ENCODE assay signal across 12 cellular contexts in genomic region chr12:29041621-29042020, GRCh38.
DNase-seq lines count a peak whose midpoint lies in the region; ATAC-seq, FAIRE-seq and TF ChIP-seq lines count a peak whose summit lies in the region.
"Had no signal": no experiment of that assay in that cellular context is flagged by ENCODE, and none has a peak within 500 bp of the region (broad histone marks: within the 10 kb centered on the region; RNA-seq: fewer than 3 reads in every experiment).

No MANE protein-coding gene starts in this region.

- CTCF ChIA-PET in AG04450 (lab: Charles Lee): no interaction called here
- CTCF ChIA-PET in OCI-LY7 (lab: Charles Lee; ENCODE audit: unreplicated experiment): no interaction called here

- peak overlapping the region; percentile 40 for H3K27ac ChIP-seq in AG04450 (ENCODE audit: low read depth, low read length)
- peak overlapping the region; percentile 90 for H3K27ac ChIP-seq in astrocyte (ENCODE audit: low read depth, low read length)
- H3K27ac ChIP-seq in OCI-LY7 (ENCODE audit: low read depth, low read length, poor library complexity, severe bottlenecking): no peak overlapping the region
- H3K27ac ChIP-seq: HL-60 had no signal

- H3K9ac ChIP-seq in astrocyte (ENCODE audit: low read length): peak overlapping the region; percentile 67

- peak overlapping the region; percentile 37 for H2AFZ ChIP-seq in astrocyte (ENCODE audit: low read depth, low read length)
- no peak overlapping the region for H2AFZ ChIP-seq in OCI-LY7 (ENCODE audit: low read length)

- TF ChIP-seq POLR2A in lower leg skin (IDR thresholded peaks at IDR 0.05): no peak

- FAIRE-seq in astrocyte (lab: Jason Lieb, UNC): peak; percentile 93

- DNase-seq in AG04450 (ENCODE audit: low read depth, low spot score): peak; percentile 20
- peak; percentile 71 for DNase-seq in HT1080 (ENCODE audit: low read depth)
- DNase-seq in astrocyte (ENCODE audit: low read depth): peak; percentile 86
- DNase-seq in kidney tubule cell (ENCODE audit: low spot score): peak; percentile 88
- no peak for DNase-seq in OCI-LY7 (ENCODE audit: low spot score)
- DNase-seq in activated CD4-positive, alpha-beta T cell treated with anti-CD3 and anti-CD28 coated beads, Interleukin-2, amount 50 U/mL, for 1 hour: no peak
- DNase-seq in lower leg skin (ENCODE audit: low spot score in 2 of 2): no peak
- DNase-seq: NCI-H446 treated with DMSO at 0.1 percent for 48 hours, T-cell had no signal

- H3K4me1 ChIP-seq in astrocyte (ENCODE audit: insufficient read depth, low read length): peaks cover 11% of the 10 kb centered on the region
- H3K4me1 ChIP-seq in OCI-LY7 (ENCODE audit: insufficient read depth, low read length, poor library complexity, severe bottlenecking): no peaks in the 10 kb centered on the region

- no peaks in the 10 kb centered on the region for H3K27me3 Mint-ChIP-seq in astrocyte (ENCODE audit: low read depth, unreplicated experiment)

- H3K27me3 ChIP-seq in AG04450 (ENCODE audit: control insufficient read depth, insufficient read depth, low read length) (no peaks in the 10 kb centered on the region), astrocyte (ENCODE audit: insufficient read depth, low read length) (no peaks in the 10 kb centered on the region)

- H3K4me1 Mint-ChIP-seq in astrocyte (ENCODE audit: low read depth, unreplicated experiment): peaks cover 17% of the 10 kb centered on the region
- H3K4me1 Mint-ChIP-seq: CD14-positive monocyte, T-cell had no signal

- intact Hi-C loops in OCI-LY7 (cut with micrococcal nuclease; ENCODE audit: unreplicated experiment): no loop called here
- intact Hi-C loops in lower leg skin (cut with DNase I; ENCODE audit: low total_unique reads): no loop called here

- no TSS peak for BruUV-seq in OCI-LY7 (replicated peaks; lab: Mats Ljungman, UMichigan)

- peak overlapping the region; percentile 81 for H3K4me2 ChIP-seq in astrocyte (ENCODE audit: low read length)
- no peak overlapping the region for H3K4me2 ChIP-seq in OCI-LY7 (ENCODE audit: low read length)

- no peaks in the 10 kb centered on the region for H4K20me1 ChIP-seq in astrocyte (ENCODE audit: insufficient read depth, low read length)
- no peaks in the 10 kb centered on the region for H4K20me1 ChIP-seq in OCI-LY7 (ENCODE audit: insufficient read depth, low read length)

- peak overlapping the region; percentile 11 for H3K4me3 Mint-ChIP-seq in astrocyte (ENCODE audit: unreplicated experiment)
- H3K4me3 Mint-ChIP-seq: CD14-positive monocyte, T-cell had no signal

- no peaks in the 10 kb centered on the region for H3K9me2 ChIP-seq in OCI-LY7 (ENCODE audit: insufficient read depth, low read length)

- H3K36me3 ChIP-seq in astrocyte (ENCODE audit: insufficient read depth, low read length): no peaks in the 10 kb centered on the region
- no peaks in the 10 kb centered on the region for H3K36me3 ChIP-seq in OCI-LY7 (ENCODE audit: insufficient read depth, low read length)

- H3K36me3 Mint-ChIP-seq in astrocyte (ENCODE audit: low read depth, unreplicated experiment): no peaks in the 10 kb centered on the region
- H3K36me3 Mint-ChIP-seq: CD14-positive monocyte, T-cell had no signal

- no peaks in the 10 kb centered on the region for H3K9me3 Mint-ChIP-seq in astrocyte (ENCODE audit: unreplicated experiment)
- H3K9me3 Mint-ChIP-seq: CD14-positive monocyte, T-cell had no signal

- WGBS in lower leg skin, 2 donors: 45 to 49% methylated on average over 4 of the region's 4 CpGs

- ATAC-seq in GM19351 (IDR thresholded peaks at IDR 0.05; ENCODE audit: unreplicated experiment): no peak
- ATAC-seq: T-cell had no signal

- peak overlapping the region; percentile 95 for H3K27ac Mint-ChIP-seq in astrocyte (ENCODE audit: unreplicated experiment)
- H3K27ac Mint-ChIP-seq: CD14-positive monocyte, T-cell had no signal

- H3K4me3 ChIP-seq in AG04450 (ENCODE audit: low read depth, low read length) (no peak overlapping the region), astrocyte (ENCODE audit: insufficient read depth, low read depth, low read length) (peak overlapping the region; percentile 28), OCI-LY7 (ENCODE audit: low read depth, low read length, poor library complexity, severe bottlenecking) (no peak overlapping the region), lower leg skin (ENCODE audit: low read depth, poor library complexity, severe bottlenecking) (no peak overlapping the region)

- no peaks in the 10 kb centered on the region for H3K79me2 ChIP-seq in astrocyte (ENCODE audit: insufficient read depth, low read length)
- no peaks in the 10 kb centered on the region for H3K79me2 ChIP-seq in OCI-LY7 (ENCODE audit: insufficient read depth, low read depth, low read length)

- no peak for TF ChIP-seq CTCF in AG04450 (IDR thresholded peaks at IDR 0.05; ENCODE audit: low read depth, low read length)
- no peak for TF ChIP-seq CTCF in astrocyte (IDR thresholded peaks at IDR 0.05; ENCODE audit: insufficient read depth, low read depth, low read length)
- TF ChIP-seq CTCF in OCI-LY7 (conservative IDR thresholded peaks at IDR 0.05; ENCODE audit: low read length): no peak
- no peak for TF ChIP-seq CTCF in lower leg skin (IDR thresholded peaks at IDR 0.05)

- POLR2A ChIA-PET in AG04450 (lab: Yijun Ruan, JAX): no interaction called here
- POLR2A ChIA-PET in OCI-LY7 (lab: Charles Lee): no interaction called here

- H3K9me3 ChIP-seq in AG04450 (ENCODE audit: control insufficient read depth, insufficient read depth, low read length) (no peaks in the 10 kb centered on the region), astrocyte (ENCODE audit: insufficient read depth, low read depth, low read length) (no peaks in the 10 kb centered on the region), OCI-LY7 (ENCODE audit: low read length) (no peaks in the 10 kb centered on the region)

Comparison
In these comparisons a context has a peak if more than half of its experiments do, and no peak if none do; other contexts are left out.
1. DNase-seq: peak in AG04450 (single experiment), HT1080 (single experiment), astrocyte (single experiment) and kidney tubule cell (single experiment); none in OCI-LY7 (single experiment), activated CD4-positive, alpha-beta T cell treated with anti-CD3 and anti-CD28 coated beads, Interleukin-2, amount 50 U/mL, for 1 hour (single experiment) and lower leg skin (0 of 2).